ENCODE assay signal across 33 cellular contexts in genomic region chr7:24480501-24480900, GRCh38.
"Had no signal": no experiment of that assay in that cellular context is flagged by ENCODE, and none has a peak within 500 bp of the region (broad histone marks: within the 10 kb centered on the region; RNA-seq: fewer than 3 reads in every experiment).

No MANE protein-coding gene starts in this region.

- H3K4me3 Mint-ChIP-seq: activated B cell treated with CpG ODN at 0.5 μM for 24 hours; activated CD4-positive, alpha-beta memory T cell treated with anti-CD3 and anti-CD28 coated beads, Interleukin-2, amount 10 ng/mL, durations not matched to agents 7 days and 5 days; activated CD4-positive, alpha-beta T cell treated with anti-CD3 and anti-CD28 coated beads, Interleukin-2, amount 10 ng/mL, durations not matched to agents 7 days and 5 days; activated naive CD4-positive, alpha-beta T cell treated with anti-CD3 and anti-CD28 coated beads, Interleukin-2, amount 10 ng/mL, durations not matched to agents 7 days and 5 days; activated naive CD8-positive, alpha-beta T cell treated with anti-CD3 and anti-CD28 coated beads, Interleukin-2, amount 10 ng/mL, durations not matched to agents 7 days and 5 days; activated T-cell treated with anti-CD3 and anti-CD28 coated beads, Interleukin-2, amount 50 U/mL, for 24 hours; activated T-cell treated with anti-CD3 and anti-CD28 coated beads, Interleukin-2, amount 50 U/mL, for 72 hours; brain; dendritic cell treated with granulocyte-macrophage colony-stimulating factor and Interleukin-4, amounts not matched to agents 40 ng/mL and 50 ng/mL, for 4 days; endodermal cell; T-helper 17 cell; T-helper 2 cell treated with Interferon-gamma antibody and Interleukin-4, amounts not matched to agents 5 μg/mL and 100 μg/mL, for 36 hours had no signal

- H3K27ac ChIP-seq: breast epithelium, cardiac muscle cell, coronary artery, dorsolateral prefrontal cortex, WERI-Rb-1 had no signal

- FAIRE-seq: frontal cortex had no signal

- H3K9me3 Mint-ChIP-seq: activated B cell treated with CpG ODN at 0.5 μM for 24 hours; activated CD4-positive, alpha-beta memory T cell treated with anti-CD3 and anti-CD28 coated beads, Interleukin-2, amount 10 ng/mL, durations not matched to agents 7 days and 5 days; activated CD4-positive, alpha-beta T cell treated with anti-CD3 and anti-CD28 coated beads, Interleukin-2, amount 10 ng/mL, durations not matched to agents 7 days and 5 days; activated naive CD4-positive, alpha-beta T cell treated with anti-CD3 and anti-CD28 coated beads, Interleukin-2, amount 10 ng/mL, durations not matched to agents 7 days and 5 days; activated naive CD4-positive, alpha-beta T cell treated with anti-CD3 and anti-CD28 coated beads, Interleukin-2, amount 50 U/mL, for 72 hours; activated naive CD8-positive, alpha-beta T cell treated with anti-CD3 and anti-CD28 coated beads, Interleukin-2, amount 10 ng/mL, durations not matched to agents 7 days and 5 days; activated T-cell treated with anti-CD3 and anti-CD28 coated beads, Interleukin-2, amount 50 U/mL, for 24 hours; activated T-cell treated with anti-CD3 and anti-CD28 coated beads, Interleukin-2, amount 50 U/mL, for 72 hours; dendritic cell treated with granulocyte-macrophage colony-stimulating factor and Interleukin-4, amounts not matched to agents 40 ng/mL and 50 ng/mL, for 4 days; endodermal cell; T-helper 2 cell treated with Interferon-gamma antibody and Interleukin-4, amounts not matched to agents 5 μg/mL and 100 μg/mL, for 36 hours had no signal

- H3K27me3 Mint-ChIP-seq: activated CD4-positive, alpha-beta T cell treated with anti-CD3 and anti-CD28 coated beads, Interleukin-2, amount 10 ng/mL, durations not matched to agents 7 days and 5 days; dendritic cell treated with granulocyte-macrophage colony-stimulating factor and Interleukin-4, amounts not matched to agents 40 ng/mL and 50 ng/mL, for 4 days had no signal

- H3K4me1 Mint-ChIP-seq: activated B cell treated with CpG ODN at 0.5 μM for 24 hours; activated CD4-positive, alpha-beta memory T cell treated with anti-CD3 and anti-CD28 coated beads, Interleukin-2, amount 10 ng/mL, durations not matched to agents 7 days and 5 days; activated naive CD4-positive, alpha-beta T cell treated with anti-CD3 and anti-CD28 coated beads, Interleukin-2, amount 10 ng/mL, durations not matched to agents 7 days and 5 days; activated naive CD8-positive, alpha-beta T cell treated with anti-CD3 and anti-CD28 coated beads, Interleukin-2, amount 10 ng/mL, durations not matched to agents 7 days and 5 days had no signal

- H3K4me1 ChIP-seq: breast epithelium had no signal

- H3K27ac Mint-ChIP-seq: activated B cell treated with CpG ODN at 0.5 μM for 24 hours; activated CD4-positive, alpha-beta memory T cell treated with anti-CD3 and anti-CD28 coated beads, Interleukin-2, amount 10 ng/mL, durations not matched to agents 7 days and 5 days; activated CD4-positive, alpha-beta T cell treated with anti-CD3 and anti-CD28 coated beads, Interleukin-2, amount 10 ng/mL, durations not matched to agents 7 days and 5 days; activated naive CD4-positive, alpha-beta T cell treated with anti-CD3 and anti-CD28 coated beads, Interleukin-2, amount 10 ng/mL, durations not matched to agents 7 days and 5 days; activated naive CD4-positive, alpha-beta T cell treated with anti-CD3 and anti-CD28 coated beads, Interleukin-2, amount 50 U/mL, for 72 hours; activated naive CD8-positive, alpha-beta T cell treated with anti-CD3 and anti-CD28 coated beads, Interleukin-2, amount 10 ng/mL, durations not matched to agents 7 days and 5 days; activated T-cell treated with anti-CD3 and anti-CD28 coated beads, Interleukin-2, amount 50 U/mL, for 24 hours; activated T-cell treated with anti-CD3 and anti-CD28 coated beads, Interleukin-2, amount 50 U/mL, for 72 hours; dendritic cell treated with granulocyte-macrophage colony-stimulating factor and Interleukin-4, amounts not matched to agents 40 ng/mL and 50 ng/mL, for 4 days; endodermal cell; T-helper 17 cell; T-helper 2 cell treated with Interferon-gamma antibody and Interleukin-4, amounts not matched to agents 5 μg/mL and 100 μg/mL, for 36 hours had no signal

- H3K27me3 ChIP-seq: ascending aorta, breast epithelium, cardiac muscle cell had no signal

- H3K36me3 ChIP-seq: ascending aorta, breast epithelium, cardiac muscle cell, WERI-Rb-1 had no signal

- H3K4me3 ChIP-seq: ascending aorta, breast epithelium, cardiac muscle cell, coronary artery, dorsolateral prefrontal cortex had no signal

- ATAC-seq: activated CD4-positive, CD25-positive, alpha-beta regulatory T cell treated with anti-CD3 and anti-CD28 coated beads, Interleukin-2, amount 50 U/mL, for 24 hours; activated naive CD4-positive, alpha-beta T cell treated with anti-CD3 and anti-CD28 coated beads, Interleukin-2, amount 50 U/mL, for 72 hours; activated T-cell treated with anti-CD3 and anti-CD28 coated beads, Interleukin-2, amount 50 U/mL, for 72 hours; esophagus mucosa; T-helper 17 cell had no signal

- DNase-seq: activated B cell treated with CpG ODN at 0.5 μM for 24 hours; activated CD4-positive, alpha-beta memory T cell treated with anti-CD3 and anti-CD28 coated beads, Interleukin-2, amount 10 ng/mL, durations not matched to agents 7 days and 5 days; activated CD4-positive, alpha-beta T cell treated with anti-CD3 and anti-CD28 coated beads, Interleukin-2, amount 10 ng/mL, durations not matched to agents 7 days and 5 days; activated CD4-positive, alpha-beta T cell treated with anti-CD3 and anti-CD28 coated beads, Interleukin-2, amount 50 U/mL, for 4 hours; activated CD8-positive, alpha-beta memory T cell treated with anti-CD3 and anti-CD28 coated beads, Interleukin-2, amount 50 U/mL, for 48 hours; activated gamma-delta T cell; activated naive CD4-positive, alpha-beta T cell; activated naive CD4-positive, alpha-beta T cell treated with anti-CD3 and anti-CD28 coated beads, Interleukin-2, amount 10 ng/mL, durations not matched to agents 7 days and 5 days; activated naive CD8-positive, alpha-beta T cell treated with anti-CD3 and anti-CD28 coated beads, Interleukin-2, amount 10 ng/mL, durations not matched to agents 7 days and 5 days; activated T-cell treated with anti-CD3 and anti-CD28 coated beads for 4 hours; activated T-cell treated with anti-CD3 and anti-CD28 coated beads, Interleukin-2, amount 50 U/mL, for 24 hours; activated T-cell treated with anti-CD3 and anti-CD28 coated beads, Interleukin-2, amount 50 U/mL, for 72 hours; central memory CD4-positive, alpha-beta T cell; cerebellar nuclear complex; dorsolateral prefrontal cortex; effector memory CD4-positive, alpha-beta T cell; endodermal cell; foreskin fibroblast; T-helper 1 cell; T-helper 17 cell; T1000; WERI-Rb-1 had no signal

- H3K9me3 ChIP-seq: ascending aorta, breast epithelium had no signal

- H3K36me3 Mint-ChIP-seq: activated naive CD4-positive, alpha-beta T cell treated with anti-CD3 and anti-CD28 coated beads, Interleukin-2, amount 10 ng/mL, durations not matched to agents 7 days and 5 days; activated naive CD4-positive, alpha-beta T cell treated with anti-CD3 and anti-CD28 coated beads, Interleukin-2, amount 50 U/mL, for 72 hours; activated naive CD8-positive, alpha-beta T cell treated with anti-CD3 and anti-CD28 coated beads, Interleukin-2, amount 10 ng/mL, durations not matched to agents 7 days and 5 days; brain had no signal
